Comparison of ENCODE assay signal across 1 cellular context in genomic region chr7:158734861-158735260, GRCh38.
TF ChIP-seq lines count a peak whose summit lies in the region.

No MANE protein-coding gene starts in this region.

TF ChIP-seq in GM23338, 12 proteins besides CTCF, POLR2A, EP300 and RAD21 (continued from another document):
- TF ChIP-seq ZNF462 (CRISPR knock-in tag; IDR thresholded peaks at IDR 0.05), result no peak
- TF ChIP-seq POLR2AphosphoS5 (IDR thresholded peaks at IDR 0.05; ENCODE audit: low read depth), result no peak
- no peak for TF ChIP-seq EZH2phosphoT487 (IDR thresholded peaks at IDR 0.05; ENCODE audit: unreplicated experiment)
- no peak for TF ChIP-seq JUNB (IDR thresholded peaks at IDR 0.05; ENCODE audit: unreplicated experiment)
- TF ChIP-seq NANOG (IDR thresholded peaks at IDR 0.05; ENCODE audit: borderline replicate concordance), result no peak
- no peak for TF ChIP-seq EZH2 (IDR thresholded peaks at IDR 0.05; ENCODE audit: low read depth, unreplicated experiment)
